9 cellular contexts compared by ENCODE assay signal in genomic region chr21:39137248-39138186, GRCh38. TPM values are rescaled to one million over a fixed set of nuclear protein-coding genes. Genes with fewer than 3 reads are reported as not detected.
DNase-seq lines count a peak whose midpoint lies in the region; ATAC-seq and TF ChIP-seq lines count a peak whose summit lies in the region.
"Had no signal": no experiment of that assay in that cellular context is flagged by ENCODE, and none has a peak within 500 bp of the region (broad histone marks: within the 10 kb centered on the region; RNA-seq: fewer than 3 reads in every experiment).

No MANE protein-coding gene starts in this region.

- H3K9me3 ChIP-seq in HEK293 (ENCODE audit: control insufficient read depth, insufficient read depth, low read depth, low read length) (no peaks in the 10 kb centered on the region), fibroblast of lung (ENCODE audit: control insufficient read depth, insufficient read depth, low read depth, low read length) (no peaks in the 10 kb centered on the region)
- H3K9me3 ChIP-seq: HAP-1 had no signal

- no peaks in the 10 kb centered on the region for H3K79me2 ChIP-seq in fibroblast of lung (ENCODE audit: control insufficient read depth, insufficient read depth, low read length)

- H3K4me1 ChIP-seq in HEK293 (ENCODE audit: control insufficient read depth, insufficient read depth, low read length), result peaks cover 3% of the 10 kb centered on the region; the same call in 1 of the 2 replicates
- H3K4me1 ChIP-seq in fibroblast of lung (ENCODE audit: control insufficient read depth, extremely low read depth, insufficient read depth, low read length), result peaks cover 7% of the 10 kb centered on the region
- H3K4me1 ChIP-seq: HAP-1 had no signal

- H4K20me1 ChIP-seq in fibroblast of lung (ENCODE audit: control insufficient read depth, extremely low read depth, insufficient read depth, low read length), result no peaks in the 10 kb centered on the region

- H3K36me3 ChIP-seq in HEK293 (ENCODE audit: control insufficient read depth in 2 of 2, insufficient read depth in 1 of 2, low read length in 2 of 2) (no peaks in the 10 kb centered on the region), fibroblast of lung (ENCODE audit: control insufficient read depth, insufficient read depth, low read length) (no peaks in the 10 kb centered on the region)
- H3K36me3 ChIP-seq: HAP-1 had no signal

- in situ Hi-C loops in SK-MEL-5 (cut with HindIII; ENCODE audit: low pct_unique_long_range_greater_than_20kb, low sequenced_read_pairs), result no loop called here

- no peak overlapping the region for H2AFZ ChIP-seq in fibroblast of lung (ENCODE audit: low read length)

- no peaks in the 10 kb centered on the region for H3K27me3 ChIP-seq in fibroblast of lung (ENCODE audit: control insufficient read depth, insufficient read depth, low read length)

- H3K9ac ChIP-seq in fibroblast of lung (ENCODE audit: insufficient read depth, low read length), result no peak overlapping the region

- no peak overlapping the region for H3K4me2 ChIP-seq in fibroblast of lung (ENCODE audit: extremely low read depth, insufficient read depth, low read length)

- no peak overlapping the region for H3K27ac ChIP-seq in HEK293 (ENCODE audit: extremely low read depth, low read depth, low read length)
- peak overlapping the region; percentile 6 for H3K27ac ChIP-seq in fibroblast of lung (ENCODE audit: insufficient read depth, low read length)

- peak; percentile 16 for DNase-seq in SK-MEL-5 (ENCODE audit: low read depth, low spot score)
- DNase-seq in fibroblast of lung (ENCODE audit: low read depth in 2 of 2), result peak; percentile 24 to 48
- DNase-seq in omental fat pad (ENCODE audit: low spot score), result no peak
- no peak for DNase-seq in GM10266 (ENCODE audit: extremely low spot score)
- no peak for DNase-seq in NK-92 treated with Interleukin-12 subunit alpha and Interleukin-12 subunit beta, amount 100 ng/mL, for 24 hours (lab: John Stamatoyannopoulos, UW)
- DNase-seq in activated CD8-positive, alpha-beta memory T cell treated with anti-CD3 and anti-CD28 coated beads, Interleukin-2, amount 50 U/mL, for 48 hours, result no peak
- no peak for DNase-seq in GF-D8 (lab: John Stamatoyannopoulos, UW)

- CTCF ChIA-PET in HEK293 (lab: Yijun Ruan, JAX), result interaction anchor here (0.5 to 2.5 kb wide), 63 partner anchors 11 to 1442 kb away, joined by 3 to 18 read pairs (median 3); partner anchors contain the start of gene PSMG1

- POLR2A ChIA-PET in HEK293 (lab: Yijun Ruan, JAX), result no interaction called here

- TF ChIP-seq CTCF in HEK293 (tag by site-specific recombination; IDR thresholded peaks at IDR 0.05) (no peak), fibroblast of lung (conservative IDR thresholded peaks at IDR 0.05 in 1 of 2, IDR thresholded peaks at IDR 0.05 in 1 of 2; ENCODE audit: low read depth in 1 of 2, low read length in 2 of 2) (no peak), omental fat pad (IDR thresholded peaks at IDR 0.05) (no peak), GM10266 (IDR thresholded peaks at IDR 0.05; ENCODE audit: control insufficient read depth, insufficient read depth, low read depth, missing control alignments) (no peak)

- no peak overlapping the region for H3K4me3 ChIP-seq in HEK293 (ENCODE audit: low read depth, low read length)
- H3K4me3 ChIP-seq in fibroblast of lung (replicated peaks in 1 of 4; ENCODE audit: control extremely low read depth in 1 of 4, insufficient read depth in 1 of 4, low read depth in 3 of 4, low read length in 4 of 4), result no peak overlapping the region
- H3K4me3 ChIP-seq: HAP-1 had no signal

- peak; percentile 62 for ATAC-seq in omental fat pad (ENCODE audit: low FRiP score)

TF ChIP-seq in HEK293, 187 proteins besides CTCF, POLR2A, EP300 and RAD21:
- TF ChIP-seq ZNF184 (tag by site-specific recombination; IDR thresholded peaks at IDR 0.05) (no peak), ZBTB17 (tag by site-specific recombination; IDR thresholded peaks at IDR 0.05) (0 out of 2 replicates have a peak, but pooled peaks have one; percentile 32), ZNF501 (tag by site-specific recombination; IDR thresholded peaks at IDR 0.05) (no peak), GLIS1 (tag by site-specific recombination; IDR thresholded peaks at IDR 0.05) (peak; percentile 39), KLF1 (tag by site-specific recombination; IDR thresholded peaks at IDR 0.05) (no peak), ZNF324 (tag by site-specific recombination; IDR thresholded peaks at IDR 0.05) (no peak), EGR2 (tag by site-specific recombination; IDR thresholded peaks at IDR 0.05; ENCODE audit: low read depth) (peak; percentile 67), SCRT1 (tag by site-specific recombination; IDR thresholded peaks at IDR 0.05; ENCODE audit: borderline replicate concordance) (no peak), ZFHX2 (tag by site-specific recombination; conservative IDR thresholded peaks at IDR 0.05) (peak; percentile 58), ZNF654 (tag by site-specific recombination; IDR thresholded peaks at IDR 0.05; ENCODE audit: low read depth) (no peak), ZNF837 (tag by site-specific recombination; IDR thresholded peaks at IDR 0.05) (no peak)

RNA-seq across cellular contexts. Expression of gene PSMG1, which starts 45.7 kb away (rescaled TPM):
- 87.8 and 96.7 TPM in 2 replicates for total RNA-seq in SK-MEL-5 (2014; rRNA removed; shearing (Covaris generic))
- 55.8 and 78.3 TPM in 2 replicates for polyA plus RNA-seq in SK-MEL-5 (2015; cell fraction: cytosol; rRNA removed)
- polyA plus RNA-seq in SK-MEL-5 (2015; cell fraction: nucleus; rRNA removed), result 27.2 and 48.1 TPM in 2 replicates
- 53.4 and 55.5 TPM in 2 replicates for total RNA-seq in fibroblast of lung
- 62.3 and 69.5 TPM in 2 replicates for polyA plus RNA-seq in fibroblast of lung
- polyA plus RNA-seq in fibroblast of lung (2012), result 56.9 and 67.9 TPM in 2 replicates
- polyA minus RNA-seq in fibroblast of lung (ENCODE audit: low replicate concordance), result 1.3 and 4.5 TPM in 2 replicates
- total RNA-seq in omental fat pad, result 10 to 100 TPM; 17.5 to 42.0 (median 26.4) TPM

Comparison
In these comparisons a context has a peak if more than half of its experiments do, and no peak if none do; other contexts are left out.
1. DNase-seq: peak in SK-MEL-5 (single experiment) and fibroblast of lung (2 of 2); none in omental fat pad (single experiment), GM10266 (single experiment), NK-92 treated with Interleukin-12 subunit alpha and Interleukin-12 subunit beta, amount 100 ng/mL, for 24 hours (single experiment), activated CD8-positive, alpha-beta memory T cell treated with anti-CD3 and anti-CD28 coated beads, Interleukin-2, amount 50 U/mL, for 48 hours (single experiment) and GF-D8 (single experiment).